In genomic region chr12:40310201-40310600, GRCh38 we compare ENCODE assay signal across 26 cellular contexts.
DNase-seq lines count a peak whose midpoint lies in the region; ATAC-seq, FAIRE-seq and TF ChIP-seq lines count a peak whose summit lies in the region.
"Had no signal": no experiment of that assay in that cellular context is flagged by ENCODE, and none has a peak within 500 bp of the region (broad histone marks: within the 10 kb centered on the region; RNA-seq: fewer than 3 reads in every experiment).

No MANE protein-coding gene starts in this region.

- TF ChIP-seq EP300 in H1 (IDR thresholded peaks at IDR 0.05; ENCODE audit: borderline replicate concordance in 1 of 2, low read depth in 2 of 2, low read length in 2 of 2): no peak

- H2BK12ac ChIP-seq in H1 (ENCODE audit: low read depth, low read length): no peak overlapping the region

- H2AFZ ChIP-seq in H1 (ENCODE audit: low read length) (peak overlapping the region; percentile 67; the same call in 1 of the 2 replicates), neuron (ENCODE audit: low read depth, low read length) (peak overlapping the region; percentile 2)

- H3K36me3 ChIP-seq in H1 (ENCODE audit: control insufficient read depth in 2 of 4, insufficient read depth in 4 of 4, low read length in 3 of 4) (no peaks in the 10 kb centered on the region), neuron (ENCODE audit: insufficient read depth, low read length) (no peaks in the 10 kb centered on the region), kidney (ENCODE audit: control insufficient read depth in 1 of 2, insufficient read depth in 2 of 2, low read length in 2 of 2) (peaks cover 4 to 15% of the 10 kb centered on the region in 2 donors)
- H3K36me3 ChIP-seq: HAP-1 had no signal

- H3K79me2 ChIP-seq in H1 (ENCODE audit: control insufficient read depth in 1 of 2, insufficient read depth in 2 of 2, low read length in 2 of 2): no peaks in the 10 kb centered on the region

- TF ChIP-seq CTCF in H1 (IDR thresholded peaks at IDR 0.05; ENCODE audit: control extremely low read depth in 1 of 3, insufficient read depth in 1 of 3, low read depth in 1 of 3, low read length in 3 of 3) (no peak), kidney (IDR thresholded peaks at IDR 0.05; ENCODE audit: borderline replicate concordance, extremely low read depth, insufficient read depth) (no peak)

- no peak for FAIRE-seq in H1 (lab: Jason Lieb, UNC)
- FAIRE-seq in kidney (lab: Jason Lieb, UNC): no peak
- FAIRE-seq: A549, GM12892, GM18507 had no signal

- H2BK120ac ChIP-seq in H1 (replicated peaks; ENCODE audit: low read depth, low read length): no peak overlapping the region

- no peak overlapping the region for H3K4ac ChIP-seq in H1 (replicated peaks; ENCODE audit: insufficient read length, low read depth, low read length)

- TF ChIP-seq RAD21 in H1 (IDR thresholded peaks at IDR 0.05 in 1 of 2, conservative IDR thresholded peaks at IDR 0.05 in 1 of 2; ENCODE audit: low read depth in 2 of 2, low read length in 2 of 2): no peak

- ATAC-seq in right cardiac atrium: no peak
- ATAC-seq: A549, PC-3 had no signal

- H3K18ac ChIP-seq in H1 (ENCODE audit: extremely low read depth, low read length): no peak overlapping the region

- intact Hi-C loops in right cardiac atrium (cut with DNase I) (loop anchor here in 1 of 4 donors (10.0 kb wide), 1 partner anchor 155 kb away; no protein-coding TSS in a partner anchor), kidney (cut with DNase I) (no loop called here)

- H3K23ac ChIP-seq in H1 (ENCODE audit: insufficient read length): no peak overlapping the region

- DNase-seq in ELF-1 (ENCODE audit: low read depth, low spot score) (peak; percentile 2), RPMI7951 (ENCODE audit: low read depth) (peak; percentile 42), H1 (ENCODE audit: low read depth in 1 of 2, low spot score in 2 of 2) (no peak), SW480 (ENCODE audit: low spot score) (no peak), right cardiac atrium (no peak), kidney (no peak)
- DNase-seq: Calu3; CD4-positive, alpha-beta T cell; DMS53; EL; Kasumi-1; MM.1S; NCI-H1092; NCI-H1436 treated with DMSO at 0.1 percent for 48 hours; NCI-H2029; NCI-H524; NCI-H82; PC-3; SIG-M5 had no signal

- no peak overlapping the region for H2AK5ac ChIP-seq in H1 (ENCODE audit: low read depth, low read length)

- H3K9ac ChIP-seq in H1 (replicated peaks in 1 of 4; ENCODE audit: extremely low read depth in 1 of 4, low read depth in 3 of 4, low read length in 3 of 4): no peak overlapping the region
- no peak overlapping the region for H3K9ac ChIP-seq in kidney (ENCODE audit: low read length in 2 of 2)

- H4K20me1 ChIP-seq in H1 (replicated peaks in 1 of 2; ENCODE audit: control insufficient read depth in 1 of 2, insufficient read depth in 2 of 2, low read length in 2 of 2): no peaks in the 10 kb centered on the region

- no peaks in the 10 kb centered on the region for H3K79me1 ChIP-seq in H1 (ENCODE audit: low read depth, low read length)

- CTCF ChIA-PET in H1 (lab: Charles Lee; ENCODE audit: partially characterized antibody): interaction anchor here (1.0 kb wide), 1 partner anchor 154 kb away, joined by 3 read pairs; no protein-coding TSS in a partner anchor

- TF ChIP-seq POLR2A in H1 (IDR thresholded peaks at IDR 0.05; ENCODE audit: control extremely low read depth in 1 of 2, low read depth in 2 of 2, low read length in 2 of 2): no peak

- H3K27ac ChIP-seq in H1 (ENCODE audit: low read depth, low read length) (no peak overlapping the region), right cardiac atrium (ENCODE audit: low read length) (no peak overlapping the region), kidney (ENCODE audit: low read depth in 2 of 2, low read length in 2 of 2) (no peak overlapping the region)
- H3K27ac ChIP-seq: A549, HL-60, RWPE1 had no signal

- H2BK20ac ChIP-seq in H1 (ENCODE audit: low read length): no peak overlapping the region

- no peak overlapping the region for H3K14ac ChIP-seq in H1 (ENCODE audit: insufficient read length)

- 93% methylated on average over 9 of the region's 9 CpGs; no CpG with 5 or more reads in 1 of the 2 experiments for WGBS in H1 (ENCODE audit: extremely low coverage in 1 of 2, insufficient coverage in 1 of 2, insufficient read length in 1 of 2, insufficient replicate concordance in 2 of 2, low coverage in 1 of 2, low lambda C conversion rate in 2 of 2, missing lambda C conversion rate in 1 of 2), 2 experiments
- 89% methylated on average over 9 of the region's 9 CpGs for WGBS in right cardiac atrium

- H4K91ac ChIP-seq in H1 (replicated peaks; ENCODE audit: insufficient read length, low read length): no peak overlapping the region

- no peak overlapping the region for H3K4me2 ChIP-seq in H1 (ENCODE audit: insufficient read depth in 1 of 2, low read depth in 2 of 2, low read length in 2 of 2)
- H3K4me2 ChIP-seq: A549 had no signal

- no peak overlapping the region for H4K8ac ChIP-seq in H1 (ENCODE audit: extremely low read depth, insufficient read depth, low read length)

- no peak overlapping the region for H2BK15ac ChIP-seq in H1 (ENCODE audit: low read length)

- no peaks in the 10 kb centered on the region for H3K23me2 ChIP-seq in H1 (ENCODE audit: low read depth, low read length)

- H2BK5ac ChIP-seq in H1 (ENCODE audit: low read depth, low read length): no peak overlapping the region

- no peak overlapping the region for H4K5ac ChIP-seq in H1 (ENCODE audit: insufficient read length, low read depth, low read length)

- H3K9me3 ChIP-seq in H1 (ENCODE audit: insufficient read depth in 2 of 2, low read depth in 1 of 2, low read length in 1 of 2): no peaks in the 10 kb centered on the region
- no peaks in the 10 kb centered on the region for H3K9me3 ChIP-seq in neuron (ENCODE audit: low read length)
- H3K9me3 ChIP-seq in right cardiac atrium (ENCODE audit: control insufficient read depth, low read length): no peaks in the 10 kb centered on the region
- H3K9me3 ChIP-seq in kidney (ENCODE audit: control insufficient read depth in 1 of 2, low read length in 2 of 2): no peaks in the 10 kb centered on the region
- H3K9me3 ChIP-seq: A549, HAP-1 had no signal

- no peak overlapping the region for H3K56ac ChIP-seq in H1 (replicated peaks; ENCODE audit: insufficient read length, low read depth, low read length)

- no peaks in the 10 kb centered on the region for H3K4me1 ChIP-seq in H1 (replicated peaks in 1 of 4; ENCODE audit: control insufficient read depth in 3 of 4, insufficient read depth in 4 of 4, low read length in 3 of 4)
- H3K4me1 ChIP-seq in neuron (ENCODE audit: insufficient read depth, low read length): no peaks in the 10 kb centered on the region
- H3K4me1 ChIP-seq in right cardiac atrium (ENCODE audit: control insufficient read depth, insufficient read depth, low read length): no peaks in the 10 kb centered on the region
- no peaks in the 10 kb centered on the region for H3K4me1 ChIP-seq in kidney (ENCODE audit: control insufficient read depth in 1 of 2, insufficient read depth in 1 of 2, low read depth in 1 of 2, low read length in 2 of 2)
- H3K4me1 ChIP-seq: HAP-1 had no signal

- H3K4me3 ChIP-seq in H1 (ENCODE audit: extremely low read depth in 1 of 4, insufficient read depth in 2 of 4, low read depth in 3 of 4, low read length in 4 of 4) (no peak overlapping the region), neuron (ENCODE audit: low read length) (no peak overlapping the region), right cardiac atrium (ENCODE audit: low read length) (no peak overlapping the region), kidney (ENCODE audit: low read length in 2 of 2) (no peak overlapping the region)
- H3K4me3 ChIP-seq: A549, HAP-1 had no signal

- H3K27me3 ChIP-seq in H1 (replicated peaks in 1 of 4; ENCODE audit: control insufficient read depth in 3 of 4, extremely low read depth in 1 of 4, insufficient read depth in 3 of 4, low read length in 3 of 4) (no peaks in the 10 kb centered on the region), neuron (ENCODE audit: insufficient read depth, low read length) (no peaks in the 10 kb centered on the region), right cardiac atrium (ENCODE audit: control insufficient read depth, insufficient read depth) (no peaks in the 10 kb centered on the region)

- POLR2A ChIA-PET in H1 (lab: Charles Lee; ENCODE audit: partially characterized antibody): no interaction called here

TF ChIP-seq in H1, 55 proteins besides CTCF, POLR2A, EP300 and RAD21 (continues in another document):
- no peak for TF ChIP-seq BRCA1 (IDR thresholded peaks at IDR 0.05; ENCODE audit: low read depth, low read length)
- TF ChIP-seq, protein P1, sequence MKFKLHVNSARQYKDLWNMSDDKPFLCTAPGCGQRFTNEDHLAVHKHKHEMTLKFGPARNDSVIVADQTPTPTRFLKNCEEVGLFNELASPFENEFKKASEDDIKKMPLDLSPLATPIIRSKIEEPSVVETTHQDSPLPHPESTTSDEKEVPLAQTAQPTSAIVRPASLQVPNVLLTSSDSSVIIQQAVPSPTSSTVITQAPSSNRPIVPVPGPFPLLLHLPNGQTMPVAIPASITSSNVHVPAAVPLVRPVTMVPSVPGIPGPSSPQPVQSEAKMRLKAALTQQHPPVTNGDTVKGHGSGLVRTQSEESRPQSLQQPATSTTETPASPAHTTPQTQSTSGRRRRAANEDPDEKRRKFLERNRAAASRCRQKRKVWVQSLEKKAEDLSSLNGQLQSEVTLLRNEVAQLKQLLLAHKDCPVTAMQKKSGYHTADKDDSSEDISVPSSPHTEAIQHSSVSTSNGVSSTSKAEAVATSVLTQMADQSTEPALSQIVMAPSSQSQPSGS (IDR thresholded peaks at IDR 0.05; ENCODE audit: low read length): no peak
- no peak for TF ChIP-seq HDAC6 (IDR thresholded peaks at IDR 0.05; ENCODE audit: low read depth, low read length)
- TF ChIP-seq POU5F1 (IDR thresholded peaks at IDR 0.05; ENCODE audit: low read depth, low read length): no peak
- TF ChIP-seq TEAD4 (IDR thresholded peaks at IDR 0.05; ENCODE audit: low read depth, low read length): no peak
- no peak for TF ChIP-seq KDM5A (IDR thresholded peaks at IDR 0.05; ENCODE audit: low read length)
- no peak for TF ChIP-seq RBBP5 (IDR thresholded peaks at IDR 0.05; ENCODE audit: borderline replicate concordance, low read depth, low read length)
- TF ChIP-seq MAFK (IDR thresholded peaks at IDR 0.05; ENCODE audit: low read depth, low read length): no peak
- TF ChIP-seq E2F6 (IDR thresholded peaks at IDR 0.05): no peak
- no peak for TF ChIP-seq EZH2 (IDR thresholded peaks at IDR 0.05; ENCODE audit: low read depth, low read length, severe bottlenecking)
- no peak for TF ChIP-seq CHD2 (IDR thresholded peaks at IDR 0.05; ENCODE audit: low read length)
- TF ChIP-seq NANOG (IDR thresholded peaks at IDR 0.05; ENCODE audit: insufficient read depth, low read depth, low read length, poor library complexity, severe bottlenecking): no peak
- no peak for TF ChIP-seq FOSL1 (IDR thresholded peaks at IDR 0.05; ENCODE audit: insufficient read depth, low read depth, low read length)

Comparison
In these comparisons a context has a peak if more than half of its experiments do, and no peak if none do; other contexts are left out.
1. DNase-seq: peak in ELF-1 (single experiment) and RPMI7951 (single experiment); none in H1 (0 of 2), SW480 (single experiment), right cardiac atrium (0 of 3) and kidney (single experiment).